ENCODE assay signal across 1 cellular context in the genomic region with DNA sequence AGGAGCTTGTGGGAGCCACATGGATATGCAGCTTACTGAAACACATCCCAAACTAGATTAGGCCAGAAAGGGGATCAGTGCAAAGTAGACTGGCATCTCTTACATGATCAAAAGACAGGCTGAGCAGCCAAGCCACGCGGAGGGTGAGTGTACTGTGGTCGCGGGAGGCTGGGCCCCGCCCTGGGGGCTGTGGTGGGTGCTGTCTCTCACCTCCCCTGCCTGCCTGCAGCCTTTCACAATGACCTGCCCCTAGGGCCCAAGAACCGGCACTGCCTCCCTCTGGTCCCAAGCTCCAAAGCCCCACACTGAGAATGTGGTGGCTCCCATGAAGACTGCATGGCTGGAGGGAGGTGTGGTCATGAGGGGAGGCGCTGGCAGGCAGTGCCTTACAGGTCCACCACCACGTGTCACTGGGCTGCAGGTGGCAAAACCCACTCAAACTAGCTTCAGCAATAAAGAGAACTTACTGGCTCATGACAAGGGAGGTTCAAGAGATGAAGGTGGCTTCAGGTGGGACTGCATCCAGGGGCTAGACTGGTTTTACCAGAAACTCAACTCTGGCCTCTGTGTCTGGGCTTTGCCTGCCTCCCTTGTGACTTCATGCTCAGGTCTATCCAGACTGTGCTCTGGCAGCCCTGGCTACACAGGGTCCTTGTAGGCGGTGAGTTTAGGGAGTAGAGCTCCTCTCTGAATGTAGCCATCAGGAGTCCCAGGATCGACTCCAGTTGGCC.
TF ChIP-seq lines count a peak whose summit lies in the region.

No MANE protein-coding gene starts in this region.

TF ChIP-seq in H1, 55 proteins besides CTCF, POLR2A, EP300 and RAD21:
- TF ChIP-seq, protein P1, sequence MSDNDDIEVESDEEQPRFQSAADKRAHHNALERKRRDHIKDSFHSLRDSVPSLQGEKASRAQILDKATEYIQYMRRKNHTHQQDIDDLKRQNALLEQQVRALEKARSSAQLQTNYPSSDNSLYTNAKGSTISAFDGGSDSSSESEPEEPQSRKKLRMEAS (IDR thresholded peaks at IDR 0.05): no peak
- no peak for TF ChIP-seq TBP (IDR thresholded peaks at IDR 0.05; ENCODE audit: low read depth, low read length)
- no peak for TF ChIP-seq SP2 (IDR thresholded peaks at IDR 0.05; ENCODE audit: low read length)
- TF ChIP-seq GTF2F1 (IDR thresholded peaks at IDR 0.05; ENCODE audit: borderline replicate concordance, low read depth, low read length): no peak
- no peak for TF ChIP-seq RFX5 (IDR thresholded peaks at IDR 0.05; ENCODE audit: borderline replicate concordance, low read depth, low read length)
- no peak for TF ChIP-seq YY1 (IDR thresholded peaks at IDR 0.05; ENCODE audit: low read depth, low read length)
